ENCODE assay signal across 12 cellular contexts in the genomic region with DNA sequence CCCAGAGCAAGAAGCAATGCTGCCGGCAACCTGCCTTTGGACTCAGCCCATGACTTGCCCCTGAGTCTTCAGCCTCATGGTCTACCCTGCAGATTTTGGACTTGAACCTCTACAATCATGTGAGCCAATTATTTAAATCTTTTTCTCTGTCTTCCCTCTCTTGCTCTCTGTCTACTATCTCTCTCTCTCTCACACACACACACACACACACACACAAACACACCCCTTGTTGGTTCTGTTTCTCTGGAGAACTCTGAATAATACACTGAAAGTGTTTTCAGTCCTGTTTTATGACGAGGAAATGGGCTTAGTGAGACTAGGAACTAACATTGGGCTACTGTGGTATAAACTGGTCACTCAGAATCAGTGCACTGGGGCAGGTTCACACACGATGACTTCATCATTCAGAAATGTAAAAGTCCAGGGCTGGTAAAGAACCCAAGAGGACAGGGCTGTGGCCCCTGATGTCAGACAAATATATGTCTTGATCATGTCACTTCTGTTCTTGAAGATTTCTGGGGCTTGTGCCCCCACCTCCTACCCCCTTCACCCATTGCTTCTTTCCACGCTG.
DNase-seq lines count a peak whose midpoint lies in the region; ATAC-seq, FAIRE-seq and TF ChIP-seq lines count a peak whose summit lies in the region.
"Had no signal": no experiment of that assay in that cellular context is flagged by ENCODE, and none has a peak within 500 bp of the region (broad histone marks: within the 10 kb centered on the region; RNA-seq: fewer than 3 reads in every experiment).

No MANE protein-coding gene starts in this region.

- no peak for TF ChIP-seq POLR2A in GM18505 (IDR thresholded peaks at IDR 0.05; ENCODE audit: borderline replicate concordance, extremely low read depth, insufficient read depth, insufficient read length)

- ATAC-seq in pancreas: peak; percentile 36 to 64 (median 52)
- no peak for ATAC-seq in GM18505 (IDR thresholded peaks at IDR 0.05; ENCODE audit: unreplicated experiment)
- no peak for ATAC-seq in GM18870 (IDR thresholded peaks at IDR 0.05; ENCODE audit: unreplicated experiment)

- no peaks in the 10 kb centered on the region for H3K27me3 ChIP-seq in pancreas
- H3K27me3 ChIP-seq: testis had no signal

- no peak for TF ChIP-seq CTCF in OCI-LY7 (conservative IDR thresholded peaks at IDR 0.05; ENCODE audit: low read length)
- no peak for TF ChIP-seq CTCF in pancreas (IDR thresholded peaks at IDR 0.05)

- WGBS in pancreas, 2 donors: 68 to 71% methylated on average over 4 of the region's 4 CpGs

- H3K9me3 ChIP-seq in OCI-LY7 (ENCODE audit: low read length): no peaks in the 10 kb centered on the region
- no peaks in the 10 kb centered on the region for H3K9me3 ChIP-seq in pancreas
- H3K9me3 ChIP-seq: testis had no signal

- no peak overlapping the region for H3K4me2 ChIP-seq in OCI-LY7 (ENCODE audit: low read length)

- no TSS peak for BruUV-seq in OCI-LY7 (replicated peaks; lab: Mats Ljungman, UMichigan)

- no peaks in the 10 kb centered on the region for H3K79me2 ChIP-seq in OCI-LY7 (ENCODE audit: insufficient read depth, low read depth, low read length)

- H3K4me3 ChIP-seq in OCI-LY7 (ENCODE audit: low read depth, low read length, poor library complexity, severe bottlenecking): no peak overlapping the region
- no peak overlapping the region for H3K4me3 ChIP-seq in pancreas
- H3K4me3 ChIP-seq: testis had no signal

- intact Hi-C loops in OCI-LY7 (cut with micrococcal nuclease; ENCODE audit: unreplicated experiment) (no loop called here), pancreas (cut with DNase I) (no loop called here)

- peak overlapping the region; percentile 34; the same call in 1 of the 2 replicates for H2AFZ ChIP-seq in OCI-LY7 (ENCODE audit: low read length)

- H3K27ac ChIP-seq in OCI-LY7 (ENCODE audit: low read depth, low read length, poor library complexity, severe bottlenecking) (no peak overlapping the region), epithelial cell of prostate (peak overlapping the region; percentile 87), pancreas (peak overlapping the region; percentile 27 to 90 (median 63))
- H3K27ac ChIP-seq: testis had no signal

- POLR2A ChIA-PET in OCI-LY7 (lab: Charles Lee): no interaction called here

- FAIRE-seq in pancreas (lab: Jason Lieb, UNC): no peak
- FAIRE-seq: GM18507 had no signal

- H3K4me1 ChIP-seq in OCI-LY7 (ENCODE audit: insufficient read depth, low read length, poor library complexity, severe bottlenecking): peaks cover 4% of the 10 kb centered on the region
- peaks cover 22 to 49% (median 44%) of the 10 kb centered on the region in 3 donors for H3K4me1 ChIP-seq in pancreas
- H3K4me1 ChIP-seq: testis had no signal

- CTCF ChIA-PET in OCI-LY7 (lab: Charles Lee; ENCODE audit: unreplicated experiment): no interaction called here

- DNase-seq in Daoy (ENCODE audit: low read depth): peak; percentile 48
- DNase-seq in OCI-LY7 (ENCODE audit: low spot score): no peak
- DNase-seq in epithelial cell of prostate (ENCODE audit: low read depth, low spot score): peak; percentile 66
- peak in 3 of 6 donors; percentile 25 to 38 (median 26) for DNase-seq in pancreas
- DNase-seq in epidermal melanocyte (ENCODE audit: insufficient read length, low spot score): no peak
- no peak for DNase-seq in activated effector memory CD4-positive, alpha-beta T cell treated with anti-CD3 and anti-CD28 coated beads, Interleukin-2, amount 50 U/mL, for 16 hours
- DNase-seq: activated gamma-delta T cell, RPMI8226, testis had no signal

- no peaks in the 10 kb centered on the region for H4K20me1 ChIP-seq in OCI-LY7 (ENCODE audit: insufficient read depth, low read length)

- H3K36me3 ChIP-seq in OCI-LY7 (ENCODE audit: insufficient read depth, low read length) (no peaks in the 10 kb centered on the region), pancreas (no peaks in the 10 kb centered on the region)

- H3K9me2 ChIP-seq in OCI-LY7 (ENCODE audit: insufficient read depth, low read length): no peaks in the 10 kb centered on the region

Comparison
In these comparisons a context has a peak if more than half of its experiments do, and no peak if none do; other contexts are left out.
1. DNase-seq: peak in Daoy (single experiment) and epithelial cell of prostate (single experiment); none in OCI-LY7 (single experiment), epidermal melanocyte (single experiment) and activated effector memory CD4-positive, alpha-beta T cell treated with anti-CD3 and anti-CD28 coated beads, Interleukin-2, amount 50 U/mL, for 16 hours (single experiment).
2. ATAC-seq: peak in pancreas (4 of 4); none in GM18505 (single experiment) and GM18870 (single experiment).